Comparison of ENCODE assay signal across 7 cellular contexts in genomic region chr2:26503238-26503880, GRCh38.
DNase-seq lines count a peak whose midpoint lies in the region; ATAC-seq and TF ChIP-seq lines count a peak whose summit lies in the region.

No MANE protein-coding gene starts in this region.

- H3K4me1 ChIP-seq in RWPE2 (ENCODE audit: insufficient read depth, poor library complexity, severe bottlenecking) (no peaks in the 10 kb centered on the region), neutrophil (ENCODE audit: control insufficient read depth in 1 of 2, insufficient read depth in 1 of 2, low read depth in 1 of 2, low read length in 1 of 2) (peaks cover 8 to 10% of the 10 kb centered on the region in 2 experiments)

- H3K27ac ChIP-seq in RWPE2 (ENCODE audit: poor library complexity, severe bottlenecking) (no peak overlapping the region), neutrophil (no peak overlapping the region)

- no peaks in the 10 kb centered on the region for H3K27me3 ChIP-seq in RWPE2 (ENCODE audit: insufficient read depth, poor library complexity, severe bottlenecking)
- peaks cover 31% of the 10 kb centered on the region for H3K27me3 ChIP-seq in neutrophil

- no peaks in the 10 kb centered on the region for H3K36me3 ChIP-seq in RWPE2 (ENCODE audit: low read depth)
- H3K36me3 ChIP-seq in neutrophil: no peaks in the 10 kb centered on the region

- no peaks in the 10 kb centered on the region for H3K9me3 ChIP-seq in RWPE2 (ENCODE audit: severe bottlenecking)
- H3K9me3 ChIP-seq in neutrophil: no peaks in the 10 kb centered on the region

- DNase-seq in Kasumi-1 (lab: John Stamatoyannopoulos, UW) (peak; percentile 55 to 67), RWPE2 (ENCODE audit: low spot score) (peak; percentile 81), germinal center (ENCODE audit: low spot score) (peak; percentile 76), stromal cell of bone marrow (ENCODE audit: low read depth) (peak; percentile 15)
- peak; percentile 93 for DNase-seq in activated effector memory CD4-positive, alpha-beta T cell treated with anti-CD3 and anti-CD28 coated beads, Interleukin-2, amount 50 U/mL, for 16 hours

- TF ChIP-seq CTCF in RWPE2 (IDR thresholded peaks at IDR 0.05; ENCODE audit: poor library complexity, severe bottlenecking) (peak; percentile 91), neutrophil (IDR thresholded peaks at IDR 0.05) (peak; percentile 56)

- H3K4me3 ChIP-seq in RWPE2 (ENCODE audit: severe bottlenecking) (peak overlapping the region; percentile 34), neutrophil (ENCODE audit: low read depth in 1 of 2, low read length in 1 of 2) (peak overlapping the region; percentile 33 to 51)

- ATAC-seq in GM18867 (IDR thresholded peaks at IDR 0.05; ENCODE audit: unreplicated experiment) (peak; percentile 70), RWPE2 (ENCODE audit: low read depth) (peak; percentile 95)

Comparison
In these comparisons a context has a peak if more than half of its experiments do, and no peak if none do; other contexts are left out.
1. DNase-seq: peak in every context shown above with its lines; median percentile 93 in activated effector memory CD4-positive, alpha-beta T cell treated with anti-CD3 and anti-CD28 coated beads, Interleukin-2, amount 50 U/mL, for 16 hours; 81 in RWPE2; 76 in germinal center; 61 in Kasumi-1; 15 in stromal cell of bone marrow.